Comparison of ENCODE assay signal across 18 cellular contexts in the genomic region with DNA sequence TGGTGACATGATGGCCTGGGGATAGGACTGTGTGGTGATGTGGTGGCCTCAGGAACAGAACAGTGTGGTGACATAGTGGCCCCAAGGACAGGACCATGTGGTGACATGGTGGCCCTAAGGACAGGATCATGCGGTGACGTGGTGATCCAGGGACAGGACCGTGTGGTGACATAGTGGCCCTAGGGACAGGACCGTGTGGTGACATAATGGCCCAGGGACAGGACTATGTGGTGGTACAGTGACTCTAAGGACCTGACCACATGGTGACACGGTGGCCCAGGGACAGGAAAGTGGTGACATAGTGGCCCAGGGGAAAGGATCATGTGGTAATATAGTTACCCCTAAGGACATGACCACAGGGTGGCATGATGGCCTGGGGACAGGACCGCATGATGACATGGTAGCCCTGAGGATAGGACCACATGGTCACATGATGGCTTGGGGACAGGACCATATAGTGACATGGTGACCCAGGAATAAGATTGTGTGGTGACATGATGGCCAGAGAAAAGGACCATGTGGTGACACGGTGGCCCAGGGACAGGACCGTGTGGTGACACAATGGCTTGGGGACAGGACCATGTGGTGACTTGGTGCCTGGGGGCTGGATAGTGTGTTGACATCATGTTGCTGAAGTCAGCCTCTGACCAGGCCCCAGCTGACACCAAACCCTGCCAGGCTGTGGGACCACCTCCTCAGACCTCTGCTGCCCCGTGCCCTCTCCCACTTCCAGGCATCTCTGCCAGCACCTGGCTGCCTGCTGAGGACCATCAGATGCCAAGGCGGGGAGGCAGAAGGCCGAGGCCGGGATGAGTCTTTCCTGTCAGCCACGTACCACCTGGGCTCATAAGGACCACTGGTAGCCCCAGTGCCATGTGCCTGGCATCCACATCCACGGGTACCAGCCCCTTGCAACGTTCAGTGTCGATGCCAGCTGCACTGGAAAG.
DNase-seq lines count a peak whose midpoint lies in the region; ATAC-seq, FAIRE-seq and TF ChIP-seq lines count a peak whose summit lies in the region.
"Had no signal": no experiment of that assay in that cellular context is flagged by ENCODE, and none has a peak within 500 bp of the region (broad histone marks: within the 10 kb centered on the region; RNA-seq: fewer than 3 reads in every experiment).

No MANE protein-coding gene starts in this region.

- CTCF ChIA-PET in HepG2 (lab: Yijun Ruan, JAX; ENCODE audit: low intra/inter-chr PET ratio, low total read pairs): no interaction called here

- no peak for TF ChIP-seq RAD21 in HepG2 (CRISPR knock-in tag; IDR thresholded peaks at IDR 0.05)

- no peak overlapping the region for H3K9ac ChIP-seq in HepG2 (ENCODE audit: insufficient read depth, low read depth, low read length)
- H3K9ac ChIP-seq: BLaER1 had no signal

- H3K27me3 ChIP-seq in HepG2 (ENCODE audit: control insufficient read depth in 1 of 2, insufficient read depth in 2 of 2, low read length in 2 of 2) (no peaks in the 10 kb centered on the region; a peak in 1 of 5 replicates), osteoblast (ENCODE audit: insufficient read depth, low read length) (no peaks in the 10 kb centered on the region), upper lobe of right lung (no peaks in the 10 kb centered on the region)
- H3K27me3 ChIP-seq: BLaER1 had no signal

- H3K36me3 ChIP-seq in HepG2 (replicated peaks in 1 of 2; ENCODE audit: control insufficient read depth in 1 of 2, insufficient read depth in 2 of 2, low read length in 2 of 2): no peaks in the 10 kb centered on the region
- peaks cover 54% of the 10 kb centered on the region for H3K36me3 ChIP-seq in osteoblast (ENCODE audit: insufficient read depth, low read length)
- no peaks in the 10 kb centered on the region for H3K36me3 ChIP-seq in upper lobe of right lung
- H3K36me3 ChIP-seq: BLaER1, HAP-1 had no signal

- TF ChIP-seq POLR2A in HepG2 (IDR thresholded peaks at IDR 0.05; ENCODE audit: insufficient read depth in 1 of 2, low read depth in 2 of 2, low read length in 2 of 2): no peak

- TF ChIP-seq EP300 in HepG2 (IDR thresholded peaks at IDR 0.05; ENCODE audit: low read depth in 2 of 2, low read length in 2 of 2) (no peak), HepG2 (CRISPR knock-in tag; IDR thresholded peaks at IDR 0.05; ENCODE audit: borderline replicate concordance) (no peak)

- WGBS in HepG2 (ENCODE audit: low lambda C conversion rate): 22% methylated on average over 9 of the region's 16 CpGs

- TF ChIP-seq CTCF in natural killer cell (IDR thresholded peaks at IDR 0.05) (no peak), HepG2 (CRISPR knock-in tag; IDR thresholded peaks at IDR 0.05) (no peak), osteoblast (IDR thresholded peaks at IDR 0.05; ENCODE audit: extremely low read depth, low read depth, low read length) (no peak), upper lobe of right lung (IDR thresholded peaks at IDR 0.05) (no peak)

- in situ Hi-C loops in HepG2 (cut with HindIII; ENCODE audit: extremely low pct_ligation_motif_present, low pct_unique_long_range_greater_than_20kb): no loop called here

- H3K4me2 ChIP-seq in HepG2 (ENCODE audit: low read depth, low read length): no peak overlapping the region
- no peak overlapping the region for H3K4me2 ChIP-seq in osteoblast (ENCODE audit: insufficient read depth, low read length)
- H3K4me2 ChIP-seq: BLaER1 had no signal

- no peaks in the 10 kb centered on the region for H3K36me3 Mint-ChIP-seq in natural killer cell treated with Interleukin-12 subunit alpha and Interleukin-12 subunit beta and Interleukin-15 and Interleukin-18, amount 100 ng/mL, for 72 hours
- no peaks in the 10 kb centered on the region for H3K36me3 Mint-ChIP-seq in natural killer cell
- H3K36me3 Mint-ChIP-seq: CD14-positive monocyte; CD4-positive, alpha-beta memory T cell; IgD-negative memory B cell had no signal

- ATAC-seq in natural killer cell treated with Interleukin-12 subunit alpha and Interleukin-12 subunit beta and Interleukin-15 and Interleukin-18, amount 100 ng/mL, for 72 hours: peak; percentile 28 to 40
- ATAC-seq in natural killer cell: no peak
- ATAC-seq in HepG2: no peak
- peak; percentile 38 for ATAC-seq in upper lobe of right lung
- ATAC-seq in HG03135 (IDR thresholded peaks at IDR 0.05; ENCODE audit: unreplicated experiment): no peak

- BruUV-seq in HepG2 (replicated peaks; lab: Mats Ljungman, UMichigan): no TSS peak

- H2AFZ ChIP-seq in HepG2 (ENCODE audit: low read length): no peak overlapping the region
- H2AFZ ChIP-seq in osteoblast (ENCODE audit: low read length): no peak overlapping the region

- no peak overlapping the region for H3K4me3 Mint-ChIP-seq in natural killer cell treated with Interleukin-12 subunit alpha and Interleukin-12 subunit beta and Interleukin-15 and Interleukin-18, amount 100 ng/mL, for 72 hours
- H3K4me3 Mint-ChIP-seq in natural killer cell: no peak overlapping the region
- H3K4me3 Mint-ChIP-seq: CD14-positive monocyte, IgD-negative memory B cell had no signal

- no peaks in the 10 kb centered on the region for H3K79me2 ChIP-seq in HepG2 (ENCODE audit: insufficient read depth, low read length)
- H3K79me2 ChIP-seq in osteoblast (ENCODE audit: insufficient read depth, low read length): peaks cover 39% of the 10 kb centered on the region

- H3K9me3 ChIP-seq in HepG2 (ENCODE audit: low read length) (no peaks in the 10 kb centered on the region), osteoblast (ENCODE audit: low read depth, low read length) (no peaks in the 10 kb centered on the region), upper lobe of right lung (no peaks in the 10 kb centered on the region)
- H3K9me3 ChIP-seq: BLaER1, HAP-1 had no signal

- POLR2A ChIA-PET in HepG2 (lab: Yijun Ruan, JAX): no interaction called here

- intact Hi-C loops in natural killer cell (cut with micrococcal nuclease): no loop called here
- intact Hi-C loops in HepG2 (cut with micrococcal nuclease; ENCODE audit: unreplicated experiment): no loop called here
- intact Hi-C loops in upper lobe of right lung (cut with DNase I): no loop called here

- H3K9me3 Mint-ChIP-seq in natural killer cell treated with Interleukin-12 subunit alpha and Interleukin-12 subunit beta and Interleukin-15 and Interleukin-18, amount 100 ng/mL, for 72 hours: no peaks in the 10 kb centered on the region
- no peaks in the 10 kb centered on the region for H3K9me3 Mint-ChIP-seq in natural killer cell
- H3K9me3 Mint-ChIP-seq: IgD-negative memory B cell had no signal

- no peak for DNase-seq in natural killer cell treated with Interleukin-12 subunit alpha and Interleukin-12 subunit beta and Interleukin-15 and Interleukin-18, amount 100 ng/mL, for 72 hours (ENCODE audit: low spot score)
- DNase-seq in natural killer cell (no peak), HepG2 (ENCODE audit: low spot score) (no peak), osteoblast (ENCODE audit: insufficient read length, low spot score, missing footprints) (no peak), upper lobe of right lung (no peak), NCI-H2171 treated with DMSO at 0.1 percent for 48 hours (lab: John Stamatoyannopoulos, UW) (no peak), DMS 273 (lab: John Stamatoyannopoulos, UW; ENCODE audit: unreplicated experiment) (no peak)
- DNase-seq: 8988T; CD4-positive, alpha-beta memory T cell; DMS79 treated with DMSO at 0.1 percent for 48 hours; GF-D8 had no signal

- H3K4me3 ChIP-seq in HepG2 (replicated peaks in 1 of 3; ENCODE audit: insufficient read depth in 1 of 3, low read depth in 2 of 3, low read length in 3 of 3) (no peak overlapping the region), osteoblast (ENCODE audit: insufficient read depth, low read length) (no peak overlapping the region), upper lobe of right lung (no peak overlapping the region)
- H3K4me3 ChIP-seq: BLaER1, HAP-1 had no signal

- peaks cover 6 to 13% of the 10 kb centered on the region in 2 donors for H3K27me3 Mint-ChIP-seq in natural killer cell treated with Interleukin-12 subunit alpha and Interleukin-12 subunit beta and Interleukin-15 and Interleukin-18, amount 100 ng/mL, for 72 hours
- peaks cover 10 to 22% of the 10 kb centered on the region in 2 donors for H3K27me3 Mint-ChIP-seq in natural killer cell (ENCODE audit: low read depth in 2 of 2)
- H3K27me3 Mint-ChIP-seq: CD4-positive, alpha-beta memory T cell; IgD-negative memory B cell had no signal

- H3K4me1 ChIP-seq in HepG2 (ENCODE audit: insufficient read depth, low read length) (no peaks in the 10 kb centered on the region), osteoblast (ENCODE audit: insufficient read depth, low read length) (no peaks in the 10 kb centered on the region), upper lobe of right lung (no peaks in the 10 kb centered on the region)
- H3K4me1 ChIP-seq: BLaER1 had no signal

- H4K20me1 ChIP-seq in HepG2 (ENCODE audit: insufficient read depth, low read length) (no peaks in the 10 kb centered on the region), osteoblast (ENCODE audit: insufficient read depth, low read length) (peaks cover 6% of the 10 kb centered on the region)
- H4K20me1 ChIP-seq: BLaER1 had no signal

- H3K27ac Mint-ChIP-seq in natural killer cell treated with Interleukin-12 subunit alpha and Interleukin-12 subunit beta and Interleukin-15 and Interleukin-18, amount 100 ng/mL, for 72 hours: no peak overlapping the region
- no peak overlapping the region for H3K27ac Mint-ChIP-seq in natural killer cell
- H3K27ac Mint-ChIP-seq: CD14-positive monocyte; CD4-positive, alpha-beta memory T cell had no signal

- no peak for FAIRE-seq in HepG2 (lab: Jason Lieb, UNC)
- FAIRE-seq: HTR-8/SVneo had no signal

- H3K27ac ChIP-seq in HepG2 (ENCODE audit: extremely low read length, insufficient read depth, low read length) (no peak overlapping the region), osteoblast (ENCODE audit: low read depth, low read length) (peak overlapping the region; percentile 20), upper lobe of right lung (no peak overlapping the region)
- H3K27ac ChIP-seq: BLaER1, HL-60 had no signal

- H3K4me1 Mint-ChIP-seq in natural killer cell treated with Interleukin-12 subunit alpha and Interleukin-12 subunit beta and Interleukin-15 and Interleukin-18, amount 100 ng/mL, for 72 hours (ENCODE audit: low read depth in 2 of 2): no peaks in the 10 kb centered on the region
- H3K4me1 Mint-ChIP-seq in natural killer cell: no peaks in the 10 kb centered on the region
- H3K4me1 Mint-ChIP-seq: CD14-positive monocyte; CD4-positive, alpha-beta memory T cell had no signal

TF ChIP-seq in HepG2, 621 proteins besides CTCF, POLR2A, EP300 and RAD21:
- no peak for TF ChIP-seq SNRNP70 (IDR thresholded peaks at IDR 0.05; ENCODE audit: low read depth, low read length)
- TF ChIP-seq CREB1 (IDR thresholded peaks at IDR 0.05): peak; percentile 39; the same call in 1 of the 2 replicates
- no peak for TF ChIP-seq CREB1 (CRISPR knock-in tag; IDR thresholded peaks at IDR 0.05)
TF ChIP-seq in HepG2: peak in this region for 1.

Comparison
In these comparisons a context has a peak if more than half of its experiments do, and no peak if none do; other contexts are left out.
1. ATAC-seq: peak in natural killer cell treated with Interleukin-12 subunit alpha and Interleukin-12 subunit beta and Interleukin-15 and Interleukin-18, amount 100 ng/mL, for 72 hours (2 of 2) and upper lobe of right lung (single experiment); none in natural killer cell (0 of 3), HepG2 (single experiment) and HG03135 (single experiment).